19 cellular contexts compared by ENCODE assay signal in the genomic region with DNA sequence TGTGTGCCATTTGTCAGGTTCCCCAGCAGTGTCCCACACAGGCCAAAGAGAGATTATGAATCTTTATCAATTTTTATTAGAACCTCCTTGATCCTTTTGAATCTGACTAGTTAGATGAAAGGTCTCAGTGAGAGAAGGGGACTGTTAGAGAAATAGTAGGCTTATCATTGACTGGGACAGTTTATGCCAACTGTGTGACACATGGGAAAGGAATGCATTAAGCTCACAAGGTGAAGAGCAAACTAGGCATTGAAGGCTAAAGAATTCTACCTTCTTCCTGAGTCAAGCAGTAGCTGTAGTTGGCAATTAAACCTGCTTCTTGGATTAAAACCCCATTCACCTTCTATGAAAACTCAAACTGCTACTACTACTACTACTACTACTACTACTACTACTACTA.
DNase-seq lines count a peak whose midpoint lies in the region; ATAC-seq and TF ChIP-seq lines count a peak whose summit lies in the region.
"Had no signal": no experiment of that assay in that cellular context is flagged by ENCODE, and none has a peak within 500 bp of the region (broad histone marks: within the 10 kb centered on the region; RNA-seq: fewer than 3 reads in every experiment).

No MANE protein-coding gene starts in this region.

- H2BK120ac ChIP-seq in mesendoderm (ENCODE audit: low read depth, low read length), result no peak overlapping the region

- H3K27ac ChIP-seq in RWPE2 (ENCODE audit: poor library complexity, severe bottlenecking) (no peak overlapping the region), hepatocyte (peak overlapping the region; percentile 5), mesendoderm (ENCODE audit: low read depth, low read length) (no peak overlapping the region), psoas muscle (no peak overlapping the region)
- H3K27ac ChIP-seq: C4-2B, esophagus muscularis mucosa, gastroesophageal sphincter, suprapubic skin had no signal

- no peak overlapping the region for H4K5ac ChIP-seq in mesendoderm (ENCODE audit: low read length)

- H2AK5ac ChIP-seq in mesendoderm (ENCODE audit: low read length), result no peak overlapping the region

- peak; percentile 70 for ATAC-seq in RWPE2 (ENCODE audit: low read depth)
- no peak for ATAC-seq in HG02623 (IDR thresholded peaks at IDR 0.05; ENCODE audit: unreplicated experiment)
- no peak for ATAC-seq in psoas muscle
- no peak for ATAC-seq in GM21717 (IDR thresholded peaks at IDR 0.05; ENCODE audit: unreplicated experiment)
- ATAC-seq: activated CD8-positive, alpha-beta T cell treated with anti-CD3 and anti-CD28 coated beads for 36 hours; gastroesophageal sphincter; naive thymus-derived CD4-positive, alpha-beta T cell; Panc1; sciatic nerve had no signal

- no peaks in the 10 kb centered on the region for H3K9me2 ChIP-seq in hepatocyte (replicated peaks; ENCODE audit: insufficient read depth)

- H3K4me2 ChIP-seq in hepatocyte (no peak overlapping the region), mesendoderm (ENCODE audit: low read length) (no peak overlapping the region)

- no peaks in the 10 kb centered on the region for H3K36me3 ChIP-seq in RWPE2 (ENCODE audit: low read depth)
- no peaks in the 10 kb centered on the region for H3K36me3 ChIP-seq in hepatocyte (replicated peaks; ENCODE audit: insufficient read depth, low read depth)
- H3K36me3 ChIP-seq in mesendoderm (ENCODE audit: control insufficient read depth, insufficient read depth, low read length), result no peaks in the 10 kb centered on the region
- H3K36me3 ChIP-seq in psoas muscle (ENCODE audit: insufficient read depth in 1 of 2, low read depth in 1 of 2), result no peaks in the 10 kb centered on the region
- H3K36me3 ChIP-seq: esophagus muscularis mucosa, gastroesophageal sphincter, suprapubic skin had no signal

- intact Hi-C loops in psoas muscle (cut with DNase I), result no loop called here

- H3K23ac ChIP-seq in mesendoderm (ENCODE audit: low read length), result no peak overlapping the region

- no peak overlapping the region for H4K8ac ChIP-seq in mesendoderm (ENCODE audit: low read depth, low read length)

- H3K4me1 ChIP-seq in RWPE2 (ENCODE audit: insufficient read depth, poor library complexity, severe bottlenecking), result no peaks in the 10 kb centered on the region
- peaks cover 4% of the 10 kb centered on the region for H3K4me1 ChIP-seq in hepatocyte (ENCODE audit: insufficient read depth)
- no peaks in the 10 kb centered on the region for H3K4me1 ChIP-seq in mesendoderm (ENCODE audit: control insufficient read depth, low read depth, low read length)
- H3K4me1 ChIP-seq in psoas muscle, result no peaks in the 10 kb centered on the region
- H3K4me1 ChIP-seq: esophagus muscularis mucosa, gastroesophageal sphincter, suprapubic skin had no signal

- H3K9me3 ChIP-seq in RWPE2 (ENCODE audit: severe bottlenecking), result no peaks in the 10 kb centered on the region
- H3K9me3 ChIP-seq in hepatocyte (ENCODE audit: low read depth), result no peaks in the 10 kb centered on the region
- H3K9me3 ChIP-seq in psoas muscle, result no peaks in the 10 kb centered on the region
- H3K9me3 ChIP-seq: esophagus muscularis mucosa, gastroesophageal sphincter, suprapubic skin had no signal

- H3K18ac ChIP-seq in mesendoderm (ENCODE audit: low read length), result peak overlapping the region; percentile 68

- no peak overlapping the region for H3K56ac ChIP-seq in mesendoderm (ENCODE audit: low read length)

- no peak overlapping the region for H2BK15ac ChIP-seq in mesendoderm (replicated peaks; ENCODE audit: low read depth)

- H3K4ac ChIP-seq in mesendoderm (ENCODE audit: low read depth, low read length), result no peak overlapping the region

- DNase-seq in DMS53 treated with DMSO at 0.1 percent for 48 hours (lab: John Stamatoyannopoulos, UW; ENCODE audit: unreplicated experiment) (peak; percentile 78), RWPE2 (ENCODE audit: low spot score) (no peak), hepatocyte (ENCODE audit: low spot score) (peak; percentile 42), mesendoderm (peak; percentile 88), foreskin fibroblast (no peak), psoas muscle (no peak)
- DNase-seq: activated CD8-positive, alpha-beta T cell treated with anti-CD3 and anti-CD28 coated beads for 36 hours; KG1; naive thymus-derived CD4-positive, alpha-beta T cell; NCI-H1092; NCI-H2081 treated with DMSO at 0.1 percent for 48 hours had no signal

- no peak overlapping the region for H2AFZ ChIP-seq in hepatocyte

- H3K27me3 ChIP-seq in RWPE2 (ENCODE audit: insufficient read depth, poor library complexity, severe bottlenecking) (no peaks in the 10 kb centered on the region), hepatocyte (no peaks in the 10 kb centered on the region), mesendoderm (ENCODE audit: insufficient read depth, low read length, poor library complexity) (no peaks in the 10 kb centered on the region), psoas muscle (ENCODE audit: insufficient read depth in 3 of 3, low read length in 2 of 3) (no peaks in the 10 kb centered on the region)
- H3K27me3 ChIP-seq: esophagus muscularis mucosa, gastroesophageal sphincter, suprapubic skin had no signal

- H2BK5ac ChIP-seq in mesendoderm (ENCODE audit: low read length), result no peak overlapping the region

- H3K79me1 ChIP-seq in mesendoderm (ENCODE audit: low read length), result no peaks in the 10 kb centered on the region

- H3K4me3 ChIP-seq in RWPE2 (ENCODE audit: severe bottlenecking), result no peak overlapping the region
- H3K4me3 ChIP-seq in hepatocyte, result no peak overlapping the region
- H3K4me3 ChIP-seq in mesendoderm (ENCODE audit: low read length), result no peak overlapping the region
- H3K4me3 ChIP-seq in foreskin fibroblast (ENCODE audit: low read depth in 1 of 2, low read length in 2 of 2), result no peak overlapping the region
- no peak overlapping the region for H3K4me3 ChIP-seq in psoas muscle
- H3K4me3 ChIP-seq: esophagus muscularis mucosa, gastroesophageal sphincter, suprapubic skin had no signal

- no peak overlapping the region for H3K9ac ChIP-seq in mesendoderm (ENCODE audit: low read length)

- TF ChIP-seq CTCF in RWPE2 (IDR thresholded peaks at IDR 0.05; ENCODE audit: poor library complexity, severe bottlenecking) (no peak), hepatocyte (IDR thresholded peaks at IDR 0.05; ENCODE audit: poor library complexity) (no peak), foreskin fibroblast (IDR thresholded peaks at IDR 0.05; ENCODE audit: low read depth, low read length) (no peak), psoas muscle (IDR thresholded peaks at IDR 0.05) (no peak)

- H3K79me2 ChIP-seq in hepatocyte, result no peaks in the 10 kb centered on the region
- H3K79me2 ChIP-seq in mesendoderm (ENCODE audit: control insufficient read depth, insufficient read depth, low read length), result no peaks in the 10 kb centered on the region

- H4K20me1 ChIP-seq in hepatocyte (ENCODE audit: insufficient read depth, poor library complexity, severe bottlenecking), result no peaks in the 10 kb centered on the region

Comparison
In these comparisons a context has a peak if more than half of its experiments do, and no peak if none do; other contexts are left out.
1. DNase-seq: peak in DMS53 treated with DMSO at 0.1 percent for 48 hours (single experiment), hepatocyte (single experiment) and mesendoderm (single experiment); none in RWPE2 (single experiment), foreskin fibroblast (0 of 2) and psoas muscle (0 of 2).